Comparison of ENCODE assay signal across 8 cellular contexts in the genomic region with DNA sequence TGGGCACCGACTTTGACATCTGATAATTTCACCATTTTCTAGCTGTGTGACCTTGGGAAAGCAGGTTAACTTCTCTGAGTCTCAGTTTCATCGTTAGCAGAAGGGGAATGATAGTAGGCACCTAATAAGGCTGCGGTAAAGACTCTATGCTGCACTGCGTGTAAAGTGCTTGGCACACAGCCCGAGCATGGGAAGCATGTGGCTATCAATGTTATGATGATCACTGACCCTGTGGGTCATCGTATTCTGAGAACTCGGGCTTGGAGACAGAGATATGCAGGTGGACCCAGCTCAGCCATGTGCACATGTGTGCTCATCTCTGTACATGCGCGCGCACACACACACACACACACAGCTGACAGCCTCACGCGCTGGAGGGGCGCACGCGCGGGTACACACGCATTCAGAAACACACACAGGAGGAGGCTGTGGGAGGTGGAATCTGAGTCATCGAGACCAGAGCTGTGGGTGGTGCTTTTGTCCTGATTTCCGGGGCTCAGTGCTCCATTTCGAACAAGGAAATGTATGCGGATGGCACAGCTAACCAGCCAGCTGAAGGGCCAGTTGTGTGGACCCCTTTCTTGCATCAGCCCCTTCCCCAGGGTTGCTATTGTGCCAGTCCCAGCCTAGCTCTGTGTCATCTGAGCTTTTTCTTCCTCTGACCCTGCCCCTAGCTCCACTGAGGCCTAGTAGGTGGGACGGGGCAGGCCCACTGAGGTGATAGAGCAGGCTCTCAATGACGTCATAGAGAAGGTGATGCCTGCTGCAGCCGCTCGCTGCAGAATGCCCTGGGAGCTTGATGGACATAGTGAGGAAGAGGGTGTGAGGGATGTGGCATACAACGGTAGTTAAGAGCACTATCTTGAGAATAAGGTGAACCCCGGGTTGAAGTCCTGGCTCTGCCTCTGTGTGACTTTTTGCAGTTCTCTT. TPM values are rescaled to one million over a fixed set of nuclear protein-coding genes. Genes with fewer than 3 reads are reported as not detected.
DNase-seq lines count a peak whose midpoint lies in the region; ATAC-seq and TF ChIP-seq lines count a peak whose summit lies in the region.

No MANE protein-coding gene starts in this region.

- H3K4me1 Mint-ChIP-seq in naive thymus-derived CD8-positive, alpha-beta T cell, result peaks cover 10 to 20% (median 19%) of the 10 kb centered on the region in 4 donors

- H3K9me3 ChIP-seq in SK-N-SH, result no peaks in the 10 kb centered on the region

- no peaks in the 10 kb centered on the region for H3K36me3 ChIP-seq in SK-N-SH (replicated peaks in 1 of 2; ENCODE audit: control insufficient read depth in 1 of 2, insufficient read depth in 2 of 2, low read length in 1 of 2)

- H3K27ac ChIP-seq in RWPE1 (no peak overlapping the region), SK-N-SH (ENCODE audit: low read depth in 2 of 2, low read length in 1 of 2) (no peak overlapping the region)

- peak overlapping the region in 6 of 10 donors; percentile 37 to 80 (median 73) for H3K4me3 Mint-ChIP-seq in naive thymus-derived CD8-positive, alpha-beta T cell

- peak; percentile 24 for DNase-seq in ACHN
- peak; percentile 31 for DNase-seq in RWPE1 (ENCODE audit: low spot score)
- peak; percentile 41 for DNase-seq in activated gamma-delta T cell treated with anti-CD3 and anti-CD28 coated beads, Interleukin-2, amount 50 U/mL, for 16 hours (ENCODE audit: low read depth)
- DNase-seq in naive thymus-derived CD8-positive, alpha-beta T cell, result peak in 3 of 10 donors; percentile 26 to 71 (median 40)
- no peak for DNase-seq in GM20000 (ENCODE audit: low spot score)
- no peak for DNase-seq in NCI-H526 (lab: John Stamatoyannopoulos, UW)
- DNase-seq in SK-N-SH, result no peak
- no peak for DNase-seq in DMS114 treated with DMSO at 0.1 percent for 48 hours (lab: John Stamatoyannopoulos, UW; ENCODE audit: unreplicated experiment)

- TF ChIP-seq CTCF in RWPE1 (conservative IDR thresholded peaks at IDR 0.05; ENCODE audit: low read depth) (no peak), GM20000 (IDR thresholded peaks at IDR 0.05; ENCODE audit: extremely low read depth, missing control alignments) (no peak), SK-N-SH (IDR thresholded peaks at IDR 0.05) (no peak)

- POLR2A ChIA-PET in RWPE1 (lab: Yijun Ruan, JAX; ENCODE audit: low non-redundant PET), result no interaction called here
- POLR2A ChIA-PET in naive thymus-derived CD8-positive, alpha-beta T cell (lab: Charles Lee), result interaction anchor here (0.6 to 3.8 kb wide), 10 partner anchors 10 to 546 kb away, joined by 3 to 29 read pairs (median 5); a partner anchor contains a TSS
- POLR2A ChIA-PET in SK-N-SH (lab: Yijun Ruan, JAX), result interaction anchor here (1.1 to 1.2 kb wide), 2 partner anchors 185 to 190 kb away, joined by 3 to 4 read pairs; a partner anchor contains a TSS

- CTCF ChIA-PET in RWPE1 (lab: Yijun Ruan, JAX) (interaction anchor here (0.6 to 9.7 kb wide), 14 partner anchors 10 to 494 kb away, joined by 3 to 157 read pairs (median 6); a partner anchor contains a TSS), SK-N-SH (lab: Yijun Ruan, JAX) (interaction anchor here (0.7 to 16.8 kb wide), 33 partner anchors 9 to 322 kb away, joined by 3 to 451 read pairs (median 8); a partner anchor contains a TSS)

- H3K27me3 ChIP-seq in SK-N-SH (ENCODE audit: insufficient read depth), result peaks cover 29% of the 10 kb centered on the region

- no peak overlapping the region for H3K9ac ChIP-seq in SK-N-SH

- H3K4me2 ChIP-seq in SK-N-SH, result no peak overlapping the region

- no peak overlapping the region for H3K4me3 ChIP-seq in SK-N-SH (ENCODE audit: low read depth in 2 of 2, low read length in 1 of 2)

- TF ChIP-seq EP300 in SK-N-SH (IDR thresholded peaks at IDR 0.05; ENCODE audit: borderline replicate concordance in 1 of 2, low read depth in 1 of 2, low read length in 1 of 2), result no peak

- 87% methylated on average over 21 of the region's 27 CpGs for WGBS in SK-N-SH (ENCODE audit: low lambda C conversion rate)

- no peaks in the 10 kb centered on the region for H3F3A ChIP-seq in SK-N-SH (replicated peaks; ENCODE audit: insufficient read depth)

- no peaks in the 10 kb centered on the region for H4K20me1 ChIP-seq in SK-N-SH (ENCODE audit: insufficient read depth)

- peaks cover 8 to 54% (median 22%) of the 10 kb centered on the region in 5 donors for H3K27me3 Mint-ChIP-seq in naive thymus-derived CD8-positive, alpha-beta T cell

- no peaks in the 10 kb centered on the region for H3K9me2 ChIP-seq in SK-N-SH

- in situ Hi-C loops in ACHN (cut with HindIII; ENCODE audit: low pct_ligation_motif_present, low pct_unique_long_range_greater_than_20kb, low sequenced_read_pairs), result no loop called here

- no peak overlapping the region for H2AFZ ChIP-seq in SK-N-SH (ENCODE audit: low read depth)

- H3K9me3 Mint-ChIP-seq in naive thymus-derived CD8-positive, alpha-beta T cell, result no peaks in the 10 kb centered on the region

- TF ChIP-seq RAD21 in SK-N-SH (IDR thresholded peaks at IDR 0.05; ENCODE audit: low read length), result no peak

- peaks cover 0 to 23% of the 10 kb centered on the region in 2 experiments; a peak in 2 of 4 replicates for H3K4me1 ChIP-seq in SK-N-SH (ENCODE audit: control insufficient read depth in 1 of 2, insufficient read depth in 2 of 2, low read depth in 1 of 2, low read length in 1 of 2)

- peak; percentile 52 to 59 for ATAC-seq in naive thymus-derived CD8-positive, alpha-beta T cell

- no peaks in the 10 kb centered on the region for H3K79me2 ChIP-seq in SK-N-SH (ENCODE audit: insufficient read depth)

- H3K36me3 Mint-ChIP-seq in naive thymus-derived CD8-positive, alpha-beta T cell, result no peaks in the 10 kb centered on the region

- H3K27ac Mint-ChIP-seq in naive thymus-derived CD8-positive, alpha-beta T cell, result peak overlapping the region in 8 of 10 donors; percentile 18 to 77 (median 51)

TF ChIP-seq in SK-N-SH, 30 proteins besides CTCF, POLR2A, EP300 and RAD21:
- no peak for TF ChIP-seq GATA2 (CRISPR knock-in tag; IDR thresholded peaks at IDR 0.05)
- TF ChIP-seq NRF1 (IDR thresholded peaks at IDR 0.05; ENCODE audit: low read depth, low read length), result no peak
- TF ChIP-seq TCF12 (IDR thresholded peaks at IDR 0.05), result no peak
- no peak for TF ChIP-seq NFIC (IDR thresholded peaks at IDR 0.05; ENCODE audit: borderline replicate concordance)
- TF ChIP-seq RFX5 (IDR thresholded peaks at IDR 0.05; ENCODE audit: low read length), result no peak
- no peak for TF ChIP-seq YY1 (IDR thresholded peaks at IDR 0.05; ENCODE audit: low read depth)
- no peak for TF ChIP-seq RCOR1 (IDR thresholded peaks at IDR 0.05; ENCODE audit: low read length)
- TF ChIP-seq RXRA (IDR thresholded peaks at IDR 0.05; ENCODE audit: borderline replicate concordance, low read depth), result no peak
- TF ChIP-seq, protein P1, sequence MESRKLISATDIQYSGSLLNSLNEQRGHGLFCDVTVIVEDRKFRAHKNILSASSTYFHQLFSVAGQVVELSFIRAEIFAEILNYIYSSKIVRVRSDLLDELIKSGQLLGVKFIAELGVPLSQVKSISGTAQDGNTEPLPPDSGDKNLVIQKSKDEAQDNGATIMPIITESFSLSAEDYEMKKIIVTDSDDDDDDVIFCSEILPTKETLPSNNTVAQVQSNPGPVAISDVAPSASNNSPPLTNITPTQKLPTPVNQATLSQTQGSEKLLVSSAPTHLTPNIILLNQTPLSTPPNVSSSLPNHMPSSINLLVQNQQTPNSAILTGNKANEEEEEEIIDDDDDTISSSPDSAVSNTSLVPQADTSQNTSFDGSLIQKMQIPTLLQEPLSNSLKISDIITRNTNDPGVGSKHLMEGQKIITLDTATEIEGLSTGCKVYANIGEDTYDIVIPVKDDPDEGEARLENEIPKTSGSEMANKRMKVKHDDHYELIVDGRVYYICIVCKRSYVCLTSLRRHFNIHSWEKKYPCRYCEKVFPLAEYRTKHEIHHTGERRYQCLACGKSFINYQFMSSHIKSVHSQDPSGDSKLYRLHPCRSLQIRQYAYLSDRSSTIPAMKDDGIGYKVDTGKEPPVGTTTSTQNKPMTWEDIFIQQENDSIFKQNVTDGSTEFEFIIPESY (IDR thresholded peaks at IDR 0.05; ENCODE audit: borderline replicate concordance, low read depth), result no peak
- TF ChIP-seq MXI1 (IDR thresholded peaks at IDR 0.05; ENCODE audit: low read depth, low read length), result no peak

RNA-seq across cellular contexts. Expression of a gene that starts 11.2 kb away (rescaled TPM):
- total RNA-seq in naive thymus-derived CD8-positive, alpha-beta T cell, result 10 to 100 TPM; 38.2 to 41.4 TPM
- polyA plus RNA-seq in naive thymus-derived CD8-positive, alpha-beta T cell, result not detected
- 5.5 and 6.5 TPM in 2 replicates for polyA plus RNA-seq in SK-N-SH (2012; rRNA removed)
- polyA plus RNA-seq in SK-N-SH (2012; cell fraction: cytosol; rRNA removed), result 2.8 and 4.6 TPM in 2 replicates
- 31.5 and 41.8 TPM in 2 replicates for polyA plus RNA-seq in SK-N-SH (2012; cell fraction: nucleus; rRNA removed)

RNA-seq across cellular contexts. Expression of a gene that starts 42.0 kb away (rescaled TPM):
- 100 to 1,000 TPM; 110 to 115 TPM for total RNA-seq in naive thymus-derived CD8-positive, alpha-beta T cell
- polyA plus RNA-seq in naive thymus-derived CD8-positive, alpha-beta T cell, result 1 to 10 TPM; 8.8 to 9.4 (median 9.3) TPM
- 49.2 and 58.3 TPM in 2 replicates for polyA plus RNA-seq in SK-N-SH (2012; rRNA removed)
- 8.9 and 12.7 TPM in 2 replicates for polyA plus RNA-seq in SK-N-SH (2012; cell fraction: cytosol; rRNA removed)
- 382 and 466 TPM in 2 replicates for polyA plus RNA-seq in SK-N-SH (2012; cell fraction: nucleus; rRNA removed)

RNA-seq across cellular contexts. Expression of a gene that starts 56.4 kb away (rescaled TPM):
- total RNA-seq in naive thymus-derived CD8-positive, alpha-beta T cell, result 10 to 100 TPM; 22.3 to 23.9 TPM
- polyA plus RNA-seq in naive thymus-derived CD8-positive, alpha-beta T cell, result 1 to 10 TPM; 2.6 to 3.9 (median 3.4) TPM
- polyA plus RNA-seq in SK-N-SH (2012; rRNA removed), result 15.6 and 16.1 TPM in 2 replicates
- 8.0 and 12.2 TPM in 2 replicates for polyA plus RNA-seq in SK-N-SH (2012; cell fraction: cytosol; rRNA removed)
- polyA plus RNA-seq in SK-N-SH (2012; cell fraction: nucleus; rRNA removed), result 46.7 and 59.2 TPM in 2 replicates

RNA-seq across cellular contexts. Expression of a gene that starts 56.5 kb away (rescaled TPM):
- 10 to 100 TPM; 71.1 to 81.6 TPM for total RNA-seq in naive thymus-derived CD8-positive, alpha-beta T cell
- polyA plus RNA-seq in naive thymus-derived CD8-positive, alpha-beta T cell, result 100 to 1,000 TPM in 1 of 3 donors, 10 to 100 TPM in 2; 85.7 to 100 (median 91.7) TPM
- polyA plus RNA-seq in SK-N-SH (2012; rRNA removed), result 104 and 115 TPM in 2 replicates
- polyA plus RNA-seq in SK-N-SH (2012; cell fraction: cytosol; rRNA removed), result 74.7 and 86.2 TPM in 2 replicates
- 171 and 231 TPM in 2 replicates for polyA plus RNA-seq in SK-N-SH (2012; cell fraction: nucleus; rRNA removed)

Comparison
In these comparisons a context has a peak if more than half of its experiments do, and no peak if none do; other contexts are left out.
1. DNase-seq: peak in ACHN (single experiment), RWPE1 (single experiment) and activated gamma-delta T cell treated with anti-CD3 and anti-CD28 coated beads, Interleukin-2, amount 50 U/mL, for 16 hours (single experiment); none in GM20000 (single experiment), NCI-H526 (0 of 2), SK-N-SH (single experiment) and DMS114 treated with DMSO at 0.1 percent for 48 hours (single experiment).